ENCODE assay signal across 22 cellular contexts in the genomic region with DNA sequence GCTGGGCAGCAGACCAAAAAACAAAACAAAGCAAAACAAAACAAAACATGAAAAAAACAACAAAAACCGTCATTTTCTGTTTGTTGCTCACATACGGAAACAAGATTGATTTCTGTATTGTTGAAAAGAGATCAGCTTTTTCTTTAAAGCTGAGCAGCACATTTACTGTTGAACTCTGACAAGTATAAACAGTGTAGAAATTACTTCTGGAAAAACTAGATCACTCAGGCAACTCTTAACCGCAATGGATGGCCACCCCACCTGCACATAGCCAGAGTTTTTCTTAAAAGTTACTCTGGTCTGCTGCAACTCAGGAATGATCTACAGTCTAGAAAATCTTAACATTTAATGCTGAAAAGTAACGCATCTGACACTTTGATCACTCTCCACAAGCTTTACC.
"Had no signal": no experiment of that assay in that cellular context is flagged by ENCODE, and none has a peak within 500 bp of the region (broad histone marks: within the 10 kb centered on the region; RNA-seq: fewer than 3 reads in every experiment).

No MANE protein-coding gene starts in this region.

- H3K4me1 ChIP-seq: esophagus squamous epithelium, right lobe of liver, suprapubic skin had no signal

- H3K4me3 ChIP-seq: esophagus squamous epithelium, heart right ventricle, lower lobe of right lung, ovary, right lobe of liver, suprapubic skin had no signal

- H3K27ac ChIP-seq: esophagus squamous epithelium, lower lobe of right lung, ovary, right lobe of liver, suprapubic skin had no signal

- H3K36me3 ChIP-seq: esophagus squamous epithelium, heart right ventricle, lower lobe of right lung, ovary, right lobe of liver, suprapubic skin had no signal

- DNase-seq: cerebellar nuclear complex; cortex of kidney; effector CD4-positive, alpha-beta T cell; esophagus squamous epithelium; foreskin melanocyte; glutamatergic neuron; heart right ventricle; hippocampal formation; left colon; left ventricle myocardium superior; lower lobe of right lung; naive thymus-derived CD8-positive, alpha-beta T cell; nephron progenitor cell; nucleus accumbens; ovary; right lobe of liver; small intestine; stimulated activated CD4-positive, alpha-beta T cell treated with anti-CD3 and anti-CD28 coated beads, Interleukin-15, amount 100 ng/mL, for 24 hours; stimulated activated CD4-positive, alpha-beta T cell treated with anti-CD3 and anti-CD28 coated beads, Interleukin-2, amount 100 ng/mL, for 48 hours; stimulated activated naive B cell treated with anti-CD40 and anti-IgM and Interleukin-4, amounts not matched to agents 10 μg/mL and 1 μg/mL and 100 μg/mL, for 72 hours; trophoblast cell had no signal

- H3K9me3 ChIP-seq: esophagus squamous epithelium, heart right ventricle, lower lobe of right lung, ovary, right lobe of liver, suprapubic skin had no signal

- ATAC-seq: left colon; left ventricle myocardium superior; lower lobe of right lung; naive thymus-derived CD8-positive, alpha-beta T cell; stimulated activated naive B cell treated with anti-CD40 and anti-IgM and Interleukin-4, amounts not matched to agents 10 μg/mL and 1 μg/mL and 100 μg/mL, for 72 hours had no signal

- H3K27me3 ChIP-seq: esophagus squamous epithelium, heart right ventricle, ovary, right lobe of liver, suprapubic skin had no signal
